8 cellular contexts compared by ENCODE assay signal in the genomic region with DNA sequence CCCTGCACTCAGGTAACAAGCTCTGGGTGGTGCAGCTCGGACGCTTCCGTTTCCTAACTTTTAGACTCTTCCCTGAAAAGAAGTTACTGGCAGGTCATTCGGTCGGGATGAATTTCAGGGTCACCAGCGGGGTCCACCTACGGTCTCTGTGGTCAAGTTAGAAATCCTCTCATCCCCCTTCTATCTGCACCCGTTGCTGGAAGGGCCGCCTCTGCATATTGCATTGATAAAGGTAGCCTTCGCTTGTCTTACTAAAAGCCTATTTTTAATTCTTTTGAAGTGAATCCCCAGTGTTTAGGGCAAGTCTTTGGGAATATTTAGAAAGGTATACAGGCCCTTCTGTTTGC.
A peak's percentile ranks its signal among the peaks of the same experiment; 100 is the strongest.
DNase-seq lines count a peak whose midpoint lies in the region; ATAC-seq and TF ChIP-seq lines count a peak whose summit lies in the region.

No MANE protein-coding gene starts in this region.

- H3K36me3 ChIP-seq in DOHH2 (ENCODE audit: control insufficient read depth, low read length) (peaks cover 43% of the 10 kb centered on the region), neuron (ENCODE audit: insufficient read depth, low read length) (peaks cover 17% of the 10 kb centered on the region)
- H3K36me3 ChIP-seq in effector memory CD4-positive, alpha-beta T cell (ENCODE audit: control insufficient read depth, insufficient read depth, low read length), result peaks cover 13% of the 10 kb centered on the region

- H3K79me2 ChIP-seq in DOHH2 (ENCODE audit: control insufficient read depth, low read length), result peaks cover 57% of the 10 kb centered on the region

- H3K4me1 ChIP-seq in DOHH2 (ENCODE audit: control insufficient read depth, low read length), result peaks cover 33% of the 10 kb centered on the region
- peaks cover 14% of the 10 kb centered on the region for H3K4me1 ChIP-seq in effector memory CD4-positive, alpha-beta T cell (ENCODE audit: control insufficient read depth, insufficient read depth, low read length, poor library complexity, severe bottlenecking)
- H3K4me1 ChIP-seq in neuron (ENCODE audit: insufficient read depth, low read length), result peaks cover 22% of the 10 kb centered on the region

- peak overlapping the region; percentile 100 for H3K4me2 ChIP-seq in DOHH2 (ENCODE audit: low read length)

- H3K27me3 ChIP-seq in DOHH2 (ENCODE audit: control insufficient read depth, low read length), result no peaks in the 10 kb centered on the region
- no peaks in the 10 kb centered on the region for H3K27me3 ChIP-seq in effector memory CD4-positive, alpha-beta T cell (replicated peaks; ENCODE audit: control insufficient read depth, insufficient read depth, low read length, poor library complexity, severe bottlenecking)
- no peaks in the 10 kb centered on the region for H3K27me3 ChIP-seq in neuron (ENCODE audit: insufficient read depth, low read length)

- DNase-seq in NAMALWA (ENCODE audit: low spot score) (peak; percentile 20), GM20000 (ENCODE audit: low spot score) (no peak), iPS-NIHi11 (ENCODE audit: low spot score) (no peak), NCI-H2196 (lab: John Stamatoyannopoulos, UW; ENCODE audit: unreplicated experiment) (no peak)
- DNase-seq in effector memory CD4-positive, alpha-beta T cell, result no peak

- H3K9me3 ChIP-seq in DOHH2 (ENCODE audit: control insufficient read depth, insufficient read depth, low read length), result no peaks in the 10 kb centered on the region
- H3K9me3 ChIP-seq in effector memory CD4-positive, alpha-beta T cell (ENCODE audit: control insufficient read depth, low read length), result no peaks in the 10 kb centered on the region
- no peaks in the 10 kb centered on the region for H3K9me3 ChIP-seq in neuron (ENCODE audit: low read length)

- H2AFZ ChIP-seq in neuron (ENCODE audit: low read depth, low read length), result peak overlapping the region; percentile 46

- TF ChIP-seq CTCF in DOHH2 (IDR thresholded peaks at IDR 0.05; ENCODE audit: low read depth, low read length, poor library complexity, severe bottlenecking), result no peak
- no peak for TF ChIP-seq CTCF in GM20000 (IDR thresholded peaks at IDR 0.05; ENCODE audit: extremely low read depth, missing control alignments)

- H3K4me3 ChIP-seq in DOHH2 (ENCODE audit: low read length), result peak overlapping the region; percentile 95
- peak overlapping the region; percentile 87 for H3K4me3 ChIP-seq in effector memory CD4-positive, alpha-beta T cell (ENCODE audit: insufficient read depth, low read depth, low read length, poor library complexity, severe bottlenecking)
- peak overlapping the region; percentile 96 for H3K4me3 ChIP-seq in neuron (ENCODE audit: low read length)

- H4K20me1 ChIP-seq in DOHH2 (ENCODE audit: control insufficient read depth, insufficient read depth, low read depth, low read length), result peaks cover 13% of the 10 kb centered on the region; the same call in 1 of the 2 replicates

- H3K9me2 ChIP-seq in DOHH2 (replicated peaks; ENCODE audit: control insufficient read depth, low read length), result no peaks in the 10 kb centered on the region

- ATAC-seq in HG02759 (IDR thresholded peaks at IDR 0.05; ENCODE audit: unreplicated experiment), result no peak

- peaks cover 14% of the 10 kb centered on the region for H3F3A ChIP-seq in DOHH2 (ENCODE audit: control insufficient read depth, insufficient read depth)

- 0 out of 2 replicates have a peak overlapping the region, but pooled peaks have one; percentile 43 for H3K27ac ChIP-seq in DOHH2 (ENCODE audit: low read depth, low read length)
- H3K27ac ChIP-seq in effector memory CD4-positive, alpha-beta T cell (ENCODE audit: insufficient read depth, low read length, poor library complexity, severe bottlenecking), result peak overlapping the region; percentile 73
